2 cellular contexts compared by ENCODE assay signal in genomic region chr14:56995010-56995409, GRCh38.
TF ChIP-seq lines count a peak whose summit lies in the region.

No MANE protein-coding gene starts in this region.

TF ChIP-seq in GM23338, 12 proteins besides CTCF, POLR2A, EP300 and RAD21:
- TF ChIP-seq REST (IDR thresholded peaks at IDR 0.05; ENCODE audit: unreplicated experiment) (no peak), ZNF114 (CRISPR knock-in tag; IDR thresholded peaks at IDR 0.05) (no peak), CREB1 (CRISPR knock-in tag; IDR thresholded peaks at IDR 0.05; ENCODE audit: low read depth) (no peak), JUNB (IDR thresholded peaks at IDR 0.05; ENCODE audit: unreplicated experiment) (no peak), ETS1 (IDR thresholded peaks at IDR 0.05) (no peak), NANOG (IDR thresholded peaks at IDR 0.05; ENCODE audit: borderline replicate concordance) (no peak), ZNF331 (CRISPR knock-in tag; IDR thresholded peaks at IDR 0.05; ENCODE audit: low read depth) (no peak), POLR2AphosphoS5 (IDR thresholded peaks at IDR 0.05; ENCODE audit: low read depth) (no peak), EZH2phosphoT487 (IDR thresholded peaks at IDR 0.05; ENCODE audit: unreplicated experiment) (no peak), STAT1 (IDR thresholded peaks at IDR 0.05; ENCODE audit: unreplicated experiment) (no peak), EZH2 (IDR thresholded peaks at IDR 0.05; ENCODE audit: low read depth, unreplicated experiment) (no peak)
- TF ChIP-seq, protein P1, sequence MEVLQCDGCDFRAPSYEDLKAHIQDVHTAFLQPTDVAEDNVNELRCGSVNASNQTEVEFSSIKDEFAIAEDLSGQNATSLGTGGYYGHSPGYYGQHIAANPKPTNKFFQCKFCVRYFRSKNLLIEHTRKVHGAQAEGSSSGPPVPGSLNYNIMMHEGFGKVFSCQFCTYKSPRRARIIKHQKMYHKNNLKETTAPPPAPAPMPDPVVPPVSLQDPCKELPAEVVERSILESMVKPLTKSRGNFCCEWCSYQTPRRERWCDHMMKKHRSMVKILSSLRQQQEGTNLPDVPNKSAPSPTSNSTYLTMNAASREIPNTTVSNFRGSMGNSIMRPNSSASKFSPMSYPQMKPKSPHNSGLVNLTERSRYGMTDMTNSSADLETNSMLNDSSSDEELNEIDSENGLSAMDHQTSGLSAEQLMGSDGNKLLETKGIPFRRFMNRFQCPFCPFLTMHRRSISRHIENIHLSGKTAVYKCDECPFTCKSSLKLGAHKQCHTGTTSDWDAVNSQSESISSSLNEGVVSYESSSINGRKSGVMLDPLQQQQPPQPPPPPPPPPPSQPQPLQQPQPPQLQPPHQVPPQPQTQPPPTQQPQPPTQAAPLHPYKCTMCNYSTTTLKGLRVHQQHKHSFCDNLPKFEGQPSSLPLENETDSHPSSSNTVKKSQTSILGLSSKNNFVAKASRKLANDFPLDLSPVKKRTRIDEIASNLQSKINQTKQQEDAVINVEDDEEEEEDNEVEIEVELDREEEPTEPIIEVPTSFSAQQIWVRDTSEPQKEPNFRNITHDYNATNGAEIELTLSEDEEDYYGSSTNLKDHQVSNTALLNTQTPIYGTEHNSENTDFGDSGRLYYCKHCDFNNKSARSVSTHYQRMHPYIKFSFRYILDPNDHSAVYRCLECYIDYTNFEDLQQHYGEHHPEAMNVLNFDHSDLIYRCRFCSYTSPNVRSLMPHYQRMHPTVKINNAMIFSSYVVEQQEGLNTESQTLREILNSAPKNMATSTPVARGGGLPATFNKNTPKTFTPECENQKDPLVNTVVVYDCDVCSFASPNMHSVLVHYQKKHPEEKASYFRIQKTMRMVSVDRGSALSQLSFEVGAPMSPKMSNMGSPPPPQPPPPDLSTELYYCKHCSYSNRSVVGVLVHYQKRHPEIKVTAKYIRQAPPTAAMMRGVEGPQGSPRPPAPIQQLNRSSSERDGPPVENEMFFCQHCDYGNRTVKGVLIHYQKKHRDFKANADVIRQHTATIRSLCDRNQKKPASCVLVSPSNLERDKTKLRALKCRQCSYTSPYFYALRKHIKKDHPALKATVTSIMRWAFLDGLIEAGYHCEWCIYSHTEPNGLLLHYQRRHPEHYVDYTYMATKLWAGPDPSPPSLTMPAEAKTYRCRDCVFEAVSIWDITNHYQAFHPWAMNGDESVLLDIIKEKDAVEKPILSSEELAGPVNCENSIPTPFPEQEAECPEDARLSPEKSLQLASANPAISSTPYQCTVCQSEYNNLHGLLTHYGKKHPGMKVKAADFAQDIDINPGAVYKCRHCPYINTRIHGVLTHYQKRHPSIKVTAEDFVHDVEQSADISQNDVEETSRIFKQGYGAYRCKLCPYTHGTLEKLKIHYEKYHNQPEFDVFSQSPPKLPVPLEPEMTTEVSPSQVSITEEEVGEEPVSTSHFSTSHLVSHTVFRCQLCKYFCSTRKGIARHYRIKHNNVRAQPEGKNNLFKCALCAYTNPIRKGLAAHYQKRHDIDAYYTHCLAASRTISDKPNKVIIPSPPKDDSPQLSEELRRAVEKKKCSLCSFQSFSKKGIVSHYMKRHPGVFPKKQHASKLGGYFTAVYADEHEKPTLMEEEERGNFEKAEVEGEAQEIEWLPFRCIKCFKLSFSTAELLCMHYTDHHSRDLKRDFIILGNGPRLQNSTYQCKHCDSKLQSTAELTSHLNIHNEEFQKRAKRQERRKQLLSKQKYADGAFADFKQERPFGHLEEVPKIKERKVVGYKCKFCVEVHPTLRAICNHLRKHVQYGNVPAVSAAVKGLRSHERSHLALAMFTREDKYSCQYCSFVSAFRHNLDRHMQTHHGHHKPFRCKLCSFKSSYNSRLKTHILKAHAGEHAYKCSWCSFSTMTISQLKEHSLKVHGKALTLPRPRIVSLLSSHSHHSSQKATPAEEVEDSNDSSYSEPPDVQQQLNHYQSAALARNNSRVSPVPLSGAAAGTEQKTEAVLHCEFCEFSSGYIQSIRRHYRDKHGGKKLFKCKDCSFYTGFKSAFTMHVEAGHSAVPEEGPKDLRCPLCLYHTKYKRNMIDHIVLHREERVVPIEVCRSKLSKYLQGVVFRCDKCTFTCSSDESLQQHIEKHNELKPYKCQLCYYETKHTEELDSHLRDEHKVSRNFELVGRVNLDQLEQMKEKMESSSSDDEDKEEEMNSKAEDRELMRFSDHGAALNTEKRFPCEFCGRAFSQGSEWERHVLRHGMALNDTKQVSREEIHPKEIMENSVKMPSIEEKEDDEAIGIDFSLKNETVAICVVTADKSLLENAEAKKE (CRISPR knock-in tag; IDR thresholded peaks at IDR 0.05), result no peak

TF ChIP-seq in K562, 482 proteins besides CTCF, POLR2A, EP300 and RAD21 (continued from another document):
- TF ChIP-seq, protein P2, sequence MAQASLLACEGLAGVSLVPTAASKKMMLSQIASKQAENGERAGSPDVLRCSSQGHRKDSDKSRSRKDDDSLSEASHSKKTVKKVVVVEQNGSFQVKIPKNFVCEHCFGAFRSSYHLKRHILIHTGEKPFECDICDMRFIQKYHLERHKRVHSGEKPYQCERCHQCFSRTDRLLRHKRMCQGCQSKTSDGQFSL (CRISPR knock-in tag; IDR thresholded peaks at IDR 0.05), result no peak
- TF ChIP-seq, protein P2 (tag; IDR thresholded peaks at IDR 0.05), result no peak
